ENCODE assay signal across 9 cellular contexts in the genomic region with DNA sequence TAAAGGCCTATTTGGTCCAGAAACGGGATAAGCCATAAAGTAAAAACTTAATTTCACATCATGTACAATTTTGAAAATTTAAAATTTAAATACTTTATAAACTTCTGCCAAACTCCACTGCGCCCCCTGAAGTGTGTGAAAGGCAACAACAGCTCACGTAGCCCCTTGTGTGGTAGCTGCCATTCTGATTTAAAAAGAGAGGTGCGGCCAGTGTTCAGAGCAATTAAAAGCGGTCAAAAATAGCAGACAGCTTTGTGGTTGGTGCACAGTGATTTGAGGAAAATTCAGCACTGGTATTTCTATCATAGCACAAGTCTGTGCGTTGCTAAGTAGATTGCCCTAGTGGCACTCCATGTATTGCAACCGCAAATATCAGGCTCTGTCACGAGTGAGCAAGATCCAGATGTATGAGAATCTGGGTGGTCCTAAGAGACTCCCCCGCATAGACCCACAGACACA.
DNase-seq lines count a peak whose midpoint lies in the region; ATAC-seq and TF ChIP-seq lines count a peak whose summit lies in the region.
"Had no signal": no experiment of that assay in that cellular context is flagged by ENCODE, and none has a peak within 500 bp of the region (broad histone marks: within the 10 kb centered on the region; RNA-seq: fewer than 3 reads in every experiment).

No MANE protein-coding gene starts in this region.

- no peaks in the 10 kb centered on the region for H3K4me1 Mint-ChIP-seq in natural killer cell treated with Interleukin-12 subunit alpha and Interleukin-12 subunit beta and Interleukin-15 and Interleukin-18, amount 100 ng/mL, for 72 hours (ENCODE audit: low read depth in 2 of 2)

- ATAC-seq in GM21390 (IDR thresholded peaks at IDR 0.05; ENCODE audit: unreplicated experiment): no peak
- no peak for ATAC-seq in natural killer cell treated with Interleukin-12 subunit alpha and Interleukin-12 subunit beta and Interleukin-15 and Interleukin-18, amount 100 ng/mL, for 72 hours
- ATAC-seq: pancreas had no signal

- no peak overlapping the region for H3K4me3 ChIP-seq in fibroblast of pulmonary artery (replicated peaks; ENCODE audit: low read depth, low read length)
- H3K4me3 ChIP-seq: pancreas had no signal

- no peaks in the 10 kb centered on the region for H3K9me3 Mint-ChIP-seq in natural killer cell treated with Interleukin-12 subunit alpha and Interleukin-12 subunit beta and Interleukin-15 and Interleukin-18, amount 100 ng/mL, for 72 hours

- no peak overlapping the region for H3K27ac Mint-ChIP-seq in natural killer cell treated with Interleukin-12 subunit alpha and Interleukin-12 subunit beta and Interleukin-15 and Interleukin-18, amount 100 ng/mL, for 72 hours

- no peak overlapping the region for H3K4me3 Mint-ChIP-seq in natural killer cell treated with Interleukin-12 subunit alpha and Interleukin-12 subunit beta and Interleukin-15 and Interleukin-18, amount 100 ng/mL, for 72 hours

- DNase-seq in A172 (ENCODE audit: low spot score) (peak; percentile 1), ELF-1 (ENCODE audit: low read depth, low spot score) (peak; percentile 14), OCI-M1 (lab: John Stamatoyannopoulos, UW) (peak; percentile 47), fibroblast of pulmonary artery (ENCODE audit: low read depth) (peak; percentile 26), inferior parietal cortex (ENCODE audit: extremely low spot score) (no peak), GOT3 (lab: John Stamatoyannopoulos, UW) (no peak)
- no peak for DNase-seq in natural killer cell treated with Interleukin-12 subunit alpha and Interleukin-12 subunit beta and Interleukin-15 and Interleukin-18, amount 100 ng/mL, for 72 hours (ENCODE audit: low spot score)
- DNase-seq: pancreas had no signal

- no peaks in the 10 kb centered on the region for H3K36me3 Mint-ChIP-seq in natural killer cell treated with Interleukin-12 subunit alpha and Interleukin-12 subunit beta and Interleukin-15 and Interleukin-18, amount 100 ng/mL, for 72 hours

- TF ChIP-seq CTCF in fibroblast of pulmonary artery (IDR thresholded peaks at IDR 0.05; ENCODE audit: low read length, missing control alignments): peak; percentile 55

- H3K27me3 Mint-ChIP-seq in natural killer cell treated with Interleukin-12 subunit alpha and Interleukin-12 subunit beta and Interleukin-15 and Interleukin-18, amount 100 ng/mL, for 72 hours: peaks cover 7 to 19% of the 10 kb centered on the region in 2 donors

Comparison
In these comparisons a context has a peak if more than half of its experiments do, and no peak if none do; other contexts are left out.
1. DNase-seq: peak in A172 (single experiment), ELF-1 (single experiment), OCI-M1 (single experiment) and fibroblast of pulmonary artery (single experiment); none in inferior parietal cortex (single experiment), GOT3 (single experiment) and natural killer cell treated with Interleukin-12 subunit alpha and Interleukin-12 subunit beta and Interleukin-15 and Interleukin-18, amount 100 ng/mL, for 72 hours (single experiment).